Comparison of ENCODE assay signal across 10 cellular contexts in the genomic region with DNA sequence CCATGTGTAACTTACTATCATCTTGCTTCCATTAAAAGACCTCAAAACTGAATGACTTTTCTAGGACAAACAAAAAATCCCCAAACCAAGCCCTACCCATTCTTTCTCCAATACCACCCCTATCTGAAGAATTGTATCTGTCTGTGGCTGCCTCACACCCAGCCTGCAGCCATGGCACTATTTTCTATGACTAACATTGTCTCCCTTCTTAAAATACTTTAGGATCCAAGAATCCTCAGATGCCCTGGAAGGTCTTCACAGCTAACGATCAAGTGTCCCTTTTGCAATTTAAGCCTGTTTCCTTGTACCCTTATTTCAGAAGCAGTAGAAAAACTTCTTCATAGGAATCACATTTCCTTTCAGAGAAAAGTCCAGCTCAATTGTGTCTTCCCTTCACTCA. TPM values are rescaled to one million over a fixed set of nuclear protein-coding genes. Genes with fewer than 3 reads are reported as not detected.
"Had no signal": no experiment of that assay in that cellular context is flagged by ENCODE, and none has a peak within 500 bp of the region (broad histone marks: within the 10 kb centered on the region; RNA-seq: fewer than 3 reads in every experiment).

No MANE protein-coding gene starts in this region.

- H3K36me3 Mint-ChIP-seq: IgD-negative memory B cell had no signal

- DNase-seq: IMR-90, KBM-7, KG1 had no signal

- H3K4me1 Mint-ChIP-seq: IgD-negative memory B cell had no signal

- H3K9me3 Mint-ChIP-seq: IgD-negative memory B cell had no signal

- H3K27ac Mint-ChIP-seq: IgD-negative memory B cell had no signal

- H3K4me3 Mint-ChIP-seq: IgD-negative memory B cell had no signal

- H3K4me2 ChIP-seq: KMS-11 had no signal

- H3K4me3 ChIP-seq: K562 had no signal

- H3K27me3 Mint-ChIP-seq: IgD-negative memory B cell had no signal

- H3K27ac ChIP-seq: HL-60, KMS-11 had no signal

- H3K9ac ChIP-seq: KMS-11 had no signal

RNA-seq across cellular contexts. Expression of a gene that starts 5.3 kb away (rescaled TPM):
- total RNA-seq: HT1080, IMR-90, K562 had no signal
- polyA plus RNA-seq: IgD-negative memory B cell, IMR-90, K562 had no signal

RNA-seq across cellular contexts. Expression of a gene that starts 41.1 kb away (rescaled TPM):
- total RNA-seq: HepG2, HT-29, HT1080, IMR-90, K562 had no signal
- polyA plus RNA-seq: HepG2, IgD-negative memory B cell, IMR-90, K562 had no signal

RNA-seq across cellular contexts. Expression of a gene that starts 52.7 kb away (rescaled TPM):
- total RNA-seq: HepG2, HT-29, HT1080, IMR-90, K562 had no signal
- polyA plus RNA-seq: HepG2, IgD-negative memory B cell, IMR-90, K562 had no signal
